8 cellular contexts compared by ENCODE assay signal in the genomic region with DNA sequence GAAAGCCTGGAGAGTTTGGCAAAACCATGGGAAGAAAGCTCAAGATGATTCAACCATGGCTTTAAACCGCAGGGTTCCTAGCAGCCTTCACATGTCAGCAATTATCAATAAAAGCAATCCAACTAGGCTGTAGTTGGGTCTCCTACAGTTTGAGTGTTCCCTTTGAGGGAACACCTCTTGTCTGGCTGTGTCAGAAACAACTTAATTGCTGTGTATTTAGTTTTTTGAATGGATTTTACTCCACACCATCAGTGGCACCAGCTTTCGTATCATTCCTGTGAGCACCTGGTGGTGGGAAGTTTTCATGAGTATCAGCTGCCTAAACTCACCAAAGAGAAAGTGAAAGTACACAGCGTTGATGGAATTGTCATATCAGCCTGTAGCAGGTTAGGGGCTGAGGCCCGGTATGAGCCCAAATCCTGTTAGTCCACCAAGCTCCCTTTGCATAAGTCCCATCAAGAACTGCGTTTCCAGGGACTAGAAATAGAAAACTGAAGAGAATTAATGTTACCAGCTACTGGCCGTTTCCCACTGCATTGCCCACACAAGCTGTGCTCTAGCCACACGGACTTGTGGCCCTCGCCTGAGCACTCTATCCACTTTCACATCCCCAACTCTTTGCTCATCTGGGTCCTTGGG. TPM values are rescaled to one million over a fixed set of nuclear protein-coding genes. Genes with fewer than 3 reads are reported as not detected.
DNase-seq lines count a peak whose midpoint lies in the region; ATAC-seq, FAIRE-seq and TF ChIP-seq lines count a peak whose summit lies in the region.

No MANE protein-coding gene starts in this region.

- H3K27ac ChIP-seq in HL-60 (replicated peaks), result no peak overlapping the region
- H3K27ac ChIP-seq in pancreas, result peak overlapping the region; percentile 9 to 53 (median 29)

- WGBS in pancreas, 2 donors, result 22 to 36% methylated on average over 8 of the region's 8 CpGs

- ATAC-seq in GM19438 (IDR thresholded peaks at IDR 0.05; ENCODE audit: low read depth, unreplicated experiment) (peak; percentile 56), pancreas (peak; percentile 89 to 97 (median 94))

- TF ChIP-seq CTCF in HL-60 (IDR thresholded peaks at IDR 0.05; ENCODE audit: insufficient read depth, low read length) (no peak), pancreas (IDR thresholded peaks at IDR 0.05) (peak in 1 of 4 donors; percentile 17)

- no peaks in the 10 kb centered on the region for H3K9me3 ChIP-seq in pancreas

- H3K36me3 ChIP-seq in pancreas, result no peaks in the 10 kb centered on the region

- H3K27me3 ChIP-seq in HL-60 (ENCODE audit: insufficient read depth, poor library complexity, severe bottlenecking) (no peaks in the 10 kb centered on the region), pancreas (no peaks in the 10 kb centered on the region)

- peak overlapping the region; percentile 15 for H3K4me3 ChIP-seq in HL-60 (replicated peaks; ENCODE audit: insufficient read depth, low read length)
- peak overlapping the region in 3 of 4 donors; percentile 4 to 35 (median 25) for H3K4me3 ChIP-seq in pancreas

- no peak for FAIRE-seq in pancreas (lab: Jason Lieb, UNC)

- intact Hi-C loops in pancreas (cut with DNase I), result no loop called here

- DNase-seq in DMS53 treated with DMSO at 0.1 percent for 48 hours (lab: John Stamatoyannopoulos, UW; ENCODE audit: unreplicated experiment), result peak; percentile 54
- DNase-seq in HL-60 (ENCODE audit: low read depth in 1 of 2, low spot score in 1 of 2), result no peak
- peak in 3 of 5 experiments; percentile 7 to 79 (median 35) for DNase-seq in T-helper 2 cell
- peak; percentile 54 for DNase-seq in dermis blood vessel endothelial cell
- peak in 3 of 6 donors; percentile 37 to 46 (median 38) for DNase-seq in pancreas
- no peak for DNase-seq in nucleus accumbens (lab: John Stamatoyannopoulos, UW)
- DNase-seq in NCI-H128 (lab: John Stamatoyannopoulos, UW; ENCODE audit: unreplicated experiment), result no peak

- peaks cover 0 to 6% (median 0%) of the 10 kb centered on the region in 3 donors for H3K4me1 ChIP-seq in pancreas

RNA-seq across cellular contexts. Expression of gene IL26, which starts 10.9 kb away (rescaled TPM):
- not detected in 2 replicates for total RNA-seq in dermis blood vessel endothelial cell
- not detected for total RNA-seq in pancreas
- polyA plus RNA-seq in pancreas, result not detected

RNA-seq across cellular contexts. Expression of gene IL22, which starts 16.9 kb away (rescaled TPM):
- not detected in 2 replicates for total RNA-seq in dermis blood vessel endothelial cell
- not detected for total RNA-seq in pancreas
- polyA plus RNA-seq in pancreas, result not detected

Comparison
In these comparisons a context has a peak if more than half of its experiments do, and no peak if none do; other contexts are left out.
1. DNase-seq: peak in DMS53 treated with DMSO at 0.1 percent for 48 hours (single experiment), T-helper 2 cell (3 of 5) and dermis blood vessel endothelial cell (single experiment); none in HL-60 (0 of 2), nucleus accumbens (0 of 56) and NCI-H128 (single experiment).